Comparison of ENCODE assay signal across 1 cellular context in genomic region chr1:8763888-8764287, GRCh38.
TF ChIP-seq lines count a peak whose summit lies in the region.

No MANE protein-coding gene starts in this region.

TF ChIP-seq in IMR-90, 13 proteins besides CTCF, POLR2A, EP300 and RAD21 (continued from another document):
- TF ChIP-seq USF2 (IDR thresholded peaks at IDR 0.05; ENCODE audit: low read depth, low read length) (no peak), MXI1 (IDR thresholded peaks at IDR 0.05; ENCODE audit: borderline replicate concordance, low read depth, low read length) (no peak), CEBPB (IDR thresholded peaks at IDR 0.05; ENCODE audit: low read depth, low read length) (no peak), SMC3 (IDR thresholded peaks at IDR 0.05; ENCODE audit: low read depth, low read length) (no peak), MAZ (IDR thresholded peaks at IDR 0.05; ENCODE audit: borderline replicate concordance, low read depth, low read length) (no peak), FOS (IDR thresholded peaks at IDR 0.05; ENCODE audit: low read depth, low read length) (no peak)
